In genomic region chr11:71588822-71589545, GRCh38 we compare ENCODE assay signal across 2 cellular contexts.
TF ChIP-seq lines count a peak whose summit lies in the region.
"Not testable (repeated sequence)": the region's sequence is repeated elsewhere in the genome, so short reads cannot be mapped to it uniquely, and the experiment has no call there.

No MANE protein-coding gene starts in this region.

TF ChIP-seq in K562, 482 proteins besides CTCF, POLR2A, EP300 and RAD21:
- TF ChIP-seq FOSL1 (tag; conservative IDR thresholded peaks at IDR 0.05) (peak; percentile 55; the same call in 1 of the 2 replicates), CTBP1 (IDR thresholded peaks at IDR 0.05; ENCODE audit: borderline replicate concordance) (peak; percentile 29; the same call in 1 of the 2 replicates), ATF3 (IDR thresholded peaks at IDR 0.05) (peak; percentile 53; the same call in 1 of the 2 replicates), E2F8 (IDR thresholded peaks at IDR 0.05; ENCODE audit: low read depth, partially characterized antibody) (peak; percentile 86), E2F6 (IDR thresholded peaks at IDR 0.05; ENCODE audit: borderline replicate concordance in 1 of 2, extremely low read depth in 1 of 2, insufficient read depth in 1 of 2, insufficient read length in 1 of 2, low read depth in 1 of 2, low read length in 1 of 2, poor library complexity in 1 of 2, severe bottlenecking in 1 of 2) (peak in 1 of 2 experiments; percentile 48), JUN (IDR thresholded peaks at IDR 0.05; ENCODE audit: borderline replicate concordance, low read depth, low read length) (peak; percentile 39; the same call in 1 of the 2 replicates), RB1 (IDR thresholded peaks at IDR 0.05; ENCODE audit: low read depth) (0 out of 2 replicates have a peak, but pooled peaks have one; percentile 15), JUND (IDR thresholded peaks at IDR 0.05; ENCODE audit: borderline replicate concordance, low read depth, low read length) (peak; percentile 69), JUND (tag; IDR thresholded peaks at IDR 0.05; ENCODE audit: borderline replicate concordance, low read depth, low read length) (peak; percentile 53; the same call in 1 of the 3 replicates), CTCFL (IDR thresholded peaks at IDR 0.05; ENCODE audit: borderline replicate concordance, insufficient read depth, low read depth, low read length, poor library complexity, severe bottlenecking) (peak; percentile 59), MAZ (CRISPR knock-in tag; conservative IDR thresholded peaks at IDR 0.05 in 1 of 2, IDR thresholded peaks at IDR 0.05 in 1 of 2) (0 out of 4 replicates have a peak, but pooled peaks of 1 of the 2 experiments have one; percentile 20)
- not testable (repeated sequence) for TF ChIP-seq ATF3 (CRISPR knock-in tag; conservative IDR thresholded peaks at IDR 0.05); JUN (CRISPR knock-in tag; IDR thresholded peaks at IDR 0.05; ENCODE audit: borderline replicate concordance)
TF ChIP-seq in K562: peak in this region for 10; not testable (repeated sequence) for 472.

TF ChIP-seq in HepG2, 621 proteins besides CTCF, POLR2A, EP300 and RAD21:
- TF ChIP-seq TFDP2 (CRISPR knock-in tag; IDR thresholded peaks at IDR 0.05): peak; percentile 57
- TF ChIP-seq ZBTB33 (CRISPR knock-in tag; IDR thresholded peaks at IDR 0.05): peak; percentile 56; the same call in 1 of the 2 replicates
- peak; percentile 64; the same call in 1 of the 2 replicates for TF ChIP-seq TFDP1 (CRISPR knock-in tag; IDR thresholded peaks at IDR 0.05; ENCODE audit: borderline replicate concordance)
- TF ChIP-seq ZNF263 (CRISPR knock-in tag; IDR thresholded peaks at IDR 0.05): 0 out of 2 replicates have a peak, but pooled peaks have one; percentile 49
- 0 out of 2 replicates have a peak, but pooled peaks have one; percentile 1 for TF ChIP-seq EHMT2 (IDR thresholded peaks at IDR 0.05; ENCODE audit: borderline replicate concordance, low read depth, low read length)
- TF ChIP-seq RELA (CRISPR knock-in tag; IDR thresholded peaks at IDR 0.05): peak; percentile 90
- TF ChIP-seq STAG1 (CRISPR knock-in tag; IDR thresholded peaks at IDR 0.05): peak; percentile 39
- peak; percentile 76 for TF ChIP-seq FOSL2 (CRISPR knock-in tag; IDR thresholded peaks at IDR 0.05)
TF ChIP-seq in HepG2: peak in this region for 8; not testable (repeated sequence) for 613.
